ENCODE assay signal across 7 cellular contexts in the genomic region with DNA sequence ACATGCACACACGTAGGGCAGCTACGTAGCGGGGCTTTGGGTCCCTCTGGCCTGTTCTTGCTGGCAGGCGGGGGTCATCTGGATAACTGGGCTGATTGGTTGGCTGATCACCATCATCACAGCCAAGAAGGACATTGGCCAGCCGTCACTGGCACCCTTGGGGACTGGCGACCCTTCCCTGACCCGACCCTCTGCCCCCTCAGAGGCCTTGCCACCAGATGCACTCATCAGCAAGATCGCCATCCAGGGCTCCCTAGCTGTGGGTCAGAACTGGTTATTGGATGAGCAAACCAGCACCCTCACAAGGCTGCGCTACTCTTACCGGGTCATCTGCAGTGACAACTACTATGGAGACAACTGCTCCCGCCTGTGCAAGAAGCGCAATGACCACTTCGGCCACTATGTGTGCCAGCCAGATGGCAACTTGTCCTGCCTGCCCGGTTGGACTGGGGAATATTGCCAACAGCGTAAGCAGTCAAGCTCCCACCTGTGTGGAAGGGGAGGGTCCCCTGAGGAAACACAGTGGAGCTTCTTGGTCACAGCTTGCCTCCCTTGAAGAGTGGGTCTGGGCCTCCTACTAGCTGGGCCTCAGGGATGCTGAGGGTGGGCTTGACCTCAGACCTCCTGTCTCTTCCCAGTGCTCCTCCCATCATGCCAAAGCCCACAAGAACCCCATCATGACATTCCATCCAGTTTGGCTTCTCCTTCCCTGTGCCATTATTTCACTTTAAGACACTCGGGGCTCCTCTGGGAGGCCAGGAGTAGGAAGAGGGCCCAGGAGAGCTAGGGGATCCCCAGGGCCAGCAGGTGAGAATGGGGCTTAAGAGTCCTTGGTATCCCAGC. TPM values are rescaled to one million over a fixed set of nuclear protein-coding genes. Genes with fewer than 3 reads are reported as not detected.
DNase-seq lines count a peak whose midpoint lies in the region; ATAC-seq and TF ChIP-seq lines count a peak whose summit lies in the region.

No MANE protein-coding gene starts in this region.

- TF ChIP-seq POLR2A in gastrocnemius medialis (IDR thresholded peaks at IDR 0.05): no peak

- TF ChIP-seq CTCF in Calu3 (IDR thresholded peaks at IDR 0.05; ENCODE audit: unreplicated experiment) (no peak), RWPE2 (IDR thresholded peaks at IDR 0.05; ENCODE audit: poor library complexity, severe bottlenecking) (no peak), gastrocnemius medialis (IDR thresholded peaks at IDR 0.05 in 4 of 5, conservative IDR thresholded peaks at IDR 0.05 in 1 of 5) (no peak)

- peaks cover 35% of the 10 kb centered on the region for H3K27me3 Mint-ChIP-seq in Calu3 (ENCODE audit: unreplicated experiment)

- H3K36me3 Mint-ChIP-seq in Calu3 (ENCODE audit: insufficient read depth, unreplicated experiment): peaks cover 8% of the 10 kb centered on the region

- H3K4me3 ChIP-seq in RWPE2 (ENCODE audit: severe bottlenecking): no peak overlapping the region
- peak overlapping the region; percentile 53; the same call in 1 of the 2 replicates for H3K4me3 ChIP-seq in iPS-18c (ENCODE audit: insufficient read depth, low read depth, low read length)
- H3K4me3 ChIP-seq in gastrocnemius medialis: peak overlapping the region; percentile 56 to 76 (median 65)

- DNase-seq in Calu3: no peak
- DNase-seq in RWPE2 (ENCODE audit: low spot score): peak; percentile 67
- no peak for DNase-seq in gastrocnemius medialis
- DNase-seq in SK-N-DZ (ENCODE audit: low spot score): no peak
- no peak for DNase-seq in AG20443 (ENCODE audit: low spot score)

- in situ Hi-C loops in gastrocnemius medialis (cut with MboI; ENCODE audit: low sequenced_read_pairs in 4 of 4): no loop called here

- H3K27ac ChIP-seq in RWPE2 (ENCODE audit: poor library complexity, severe bottlenecking) (no peak overlapping the region), gastrocnemius medialis (peak overlapping the region; percentile 37 to 76 (median 72))

- peaks cover 27% of the 10 kb centered on the region for H3K4me1 Mint-ChIP-seq in Calu3 (ENCODE audit: low read depth, unreplicated experiment)

- intact Hi-C loops in Calu3 (cut with micrococcal nuclease; ENCODE audit: unreplicated experiment): no loop called here
- intact Hi-C loops in gastrocnemius medialis (cut with DNase I; ENCODE audit: low total_unique reads): no loop called here

- ATAC-seq in RWPE2 (ENCODE audit: low read depth): no peak
- ATAC-seq in gastrocnemius medialis: no peak
- no peak for ATAC-seq in HG03432 (IDR thresholded peaks at IDR 0.05; ENCODE audit: unreplicated experiment)

- CTCF ChIA-PET in Calu3 (lab: Charles Lee): interaction anchor here (1.0 to 1.1 kb wide), 2 partner anchors 10 to 88 kb away, joined by 3 to 6 read pairs; no protein-coding TSS in a partner anchor

- H3K27me3 ChIP-seq in RWPE2 (ENCODE audit: insufficient read depth, poor library complexity, severe bottlenecking) (peaks cover 42% of the 10 kb centered on the region), gastrocnemius medialis (peaks cover 52 to 58% (median 57%) of the 10 kb centered on the region in 3 donors)

- BruUV-seq in Calu3 (replicated peaks; lab: Mats Ljungman, UMichigan): no TSS peak

- no peak overlapping the region for H3K27ac Mint-ChIP-seq in Calu3 (ENCODE audit: unreplicated experiment)

- H3K4me3 Mint-ChIP-seq in Calu3 (ENCODE audit: low read depth, unreplicated experiment): peak overlapping the region; percentile 66

- H3K9me3 Mint-ChIP-seq in Calu3 (ENCODE audit: low read depth, unreplicated experiment): no peaks in the 10 kb centered on the region

- H3K36me3 ChIP-seq in RWPE2 (ENCODE audit: low read depth): no peaks in the 10 kb centered on the region
- H3K36me3 ChIP-seq in gastrocnemius medialis: no peaks in the 10 kb centered on the region

- H3K9me3 ChIP-seq in RWPE2 (ENCODE audit: severe bottlenecking) (no peaks in the 10 kb centered on the region), iPS-18c (ENCODE audit: control insufficient read depth, insufficient read depth, low read length) (peaks cover 3% of the 10 kb centered on the region), gastrocnemius medialis (no peaks in the 10 kb centered on the region)

- H3K4me1 ChIP-seq in RWPE2 (ENCODE audit: insufficient read depth, poor library complexity, severe bottlenecking) (no peaks in the 10 kb centered on the region), gastrocnemius medialis (peaks cover 41 to 48% of the 10 kb centered on the region in 2 donors)

RNA-seq across cellular contexts. Expression of gene DLL4, which starts 2.4 kb away (rescaled TPM):
- total RNA-seq in Calu3 (2022) (not detected in 2 replicates), gastrocnemius medialis (10 to 100 TPM in 2 of 4 donors, 1 to 10 TPM in 2; 5.9 to 15.7 (median 8.9) TPM)
- polyA plus RNA-seq in SK-N-DZ (2014; cell fraction: cytosol; rRNA removed): 1.4 and 1.5 TPM in 2 replicates
- 0.93 and 1.6 TPM in 2 replicates for polyA plus RNA-seq in SK-N-DZ (2014; cell fraction: nucleus; rRNA removed)

RNA-seq across cellular contexts. Expression of gene CHAC1, which starts 21.8 kb away (rescaled TPM):
- total RNA-seq in Calu3 (2022) (5.0 and 5.2 TPM in 2 replicates), gastrocnemius medialis (100 to 1,000 TPM in 3 of 4 donors, 10 to 100 TPM in 1; 93.4 to 320 (median 139) TPM)
- 8.0 and 8.1 TPM in 2 replicates for polyA plus RNA-seq in SK-N-DZ (2014; cell fraction: cytosol; rRNA removed)
- polyA plus RNA-seq in SK-N-DZ (2014; cell fraction: nucleus; rRNA removed): 6.2 and 7.3 TPM in 2 replicates

RNA-seq across cellular contexts. Expression of gene VPS18, which starts 37.3 kb away (rescaled TPM):
- total RNA-seq in Calu3 (2022) (14.3 and 16.6 TPM in 2 replicates), gastrocnemius medialis (10 to 100 TPM; 18.5 to 26.1 (median 19.3) TPM)
- 15.3 and 18.0 TPM in 2 replicates for polyA plus RNA-seq in SK-N-DZ (2014; cell fraction: cytosol; rRNA removed)
- 7.2 and 8.3 TPM in 2 replicates for polyA plus RNA-seq in SK-N-DZ (2014; cell fraction: nucleus; rRNA removed)

RNA-seq across cellular contexts. Expression of gene RHOV, which starts 57.5 kb away (rescaled TPM):
- total RNA-seq in Calu3 (2022) (4.2 and 4.9 TPM in 2 replicates), gastrocnemius medialis (not detected)
- polyA plus RNA-seq in SK-N-DZ (2014; cell fraction: cytosol; rRNA removed): 0.29 and 1.1 TPM in 2 replicates
- 0.10 and 0.52 TPM in 2 replicates for polyA plus RNA-seq in SK-N-DZ (2014; cell fraction: nucleus; rRNA removed)

Comparison
In these comparisons a context has a peak if more than half of its experiments do, and no peak if none do; other contexts are left out.
1. RNA of gene CHAC1, which starts 21.8 kb away (total RNA-seq): 93.4 to 320 TPM in gastrocnemius medialis; 5.0 to 5.2 TPM in Calu3; every median in the first group is over 10 times any median in the second.